Comparison of ENCODE assay signal across 2 cellular contexts in the genomic region with DNA sequence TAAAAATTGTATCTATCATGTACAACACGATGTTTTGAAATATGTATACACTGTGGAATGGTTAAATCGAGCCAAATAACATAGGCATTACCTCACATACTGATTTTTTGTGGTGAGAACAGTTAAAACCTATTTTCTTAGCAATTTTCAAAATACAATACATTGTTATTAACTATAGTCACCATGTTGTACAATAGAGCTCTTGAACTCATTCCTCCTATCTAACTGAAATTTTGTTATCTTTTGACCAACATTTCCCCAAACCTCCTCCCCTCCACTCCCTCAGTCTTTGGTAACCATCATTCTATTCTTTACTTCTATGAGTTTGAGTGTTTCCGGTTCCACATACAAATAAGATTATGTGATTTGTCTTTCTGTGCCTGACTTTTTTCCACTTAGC.
TF ChIP-seq lines count a peak whose summit lies in the region.

No MANE protein-coding gene starts in this region.

TF ChIP-seq in IMR-90, 13 proteins besides CTCF, POLR2A, EP300 and RAD21:
- TF ChIP-seq, protein P1, sequence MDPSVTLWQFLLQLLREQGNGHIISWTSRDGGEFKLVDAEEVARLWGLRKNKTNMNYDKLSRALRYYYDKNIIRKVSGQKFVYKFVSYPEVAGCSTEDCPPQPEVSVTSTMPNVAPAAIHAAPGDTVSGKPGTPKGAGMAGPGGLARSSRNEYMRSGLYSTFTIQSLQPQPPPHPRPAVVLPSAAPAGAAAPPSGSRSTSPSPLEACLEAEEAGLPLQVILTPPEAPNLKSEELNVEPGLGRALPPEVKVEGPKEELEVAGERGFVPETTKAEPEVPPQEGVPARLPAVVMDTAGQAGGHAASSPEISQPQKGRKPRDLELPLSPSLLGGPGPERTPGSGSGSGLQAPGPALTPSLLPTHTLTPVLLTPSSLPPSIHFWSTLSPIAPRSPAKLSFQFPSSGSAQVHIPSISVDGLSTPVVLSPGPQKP (IDR thresholded peaks at IDR 0.05; ENCODE audit: borderline replicate concordance, low read depth, low read length), result no peak
- TF ChIP-seq RFX5 (IDR thresholded peaks at IDR 0.05; ENCODE audit: low read depth, low read length) (no peak), RCOR1 (IDR thresholded peaks at IDR 0.05; ENCODE audit: insufficient replicate concordance, low read length) (no peak), CEBPB (IDR thresholded peaks at IDR 0.05; ENCODE audit: low read depth, low read length) (no peak), MAZ (IDR thresholded peaks at IDR 0.05; ENCODE audit: borderline replicate concordance, low read depth, low read length) (no peak), CHD1 (IDR thresholded peaks at IDR 0.05; ENCODE audit: low read depth, low read length) (no peak), BHLHE40 (IDR thresholded peaks at IDR 0.05; ENCODE audit: low read depth, low read length) (no peak), MXI1 (IDR thresholded peaks at IDR 0.05; ENCODE audit: borderline replicate concordance, low read depth, low read length) (no peak), SMC3 (IDR thresholded peaks at IDR 0.05; ENCODE audit: low read depth, low read length) (no peak), MAFK (IDR thresholded peaks at IDR 0.05; ENCODE audit: low read depth, low read length) (no peak), NFE2L2 (IDR thresholded peaks at IDR 0.05; ENCODE audit: low read depth, low read length) (no peak), USF2 (IDR thresholded peaks at IDR 0.05; ENCODE audit: low read depth, low read length) (no peak), FOS (IDR thresholded peaks at IDR 0.05; ENCODE audit: low read depth, low read length) (no peak)
TF ChIP-seq in IMR-90: peak in this region for 0.

TF ChIP-seq in WTC11, 78 proteins besides CTCF, POLR2A, EP300 and RAD21 (continued from another document):
- TF ChIP-seq SOX15 (CRISPR knock-in tag; IDR thresholded peaks at IDR 0.05) (no peak), TEAD1 (CRISPR knock-in tag; IDR thresholded peaks at IDR 0.05) (no peak), RORB (CRISPR knock-in tag; IDR thresholded peaks at IDR 0.05) (no peak), EMX1 (CRISPR knock-in tag; IDR thresholded peaks at IDR 0.05) (no peak), JUN (CRISPR knock-in tag; IDR thresholded peaks at IDR 0.05) (no peak), FOXJ3 (CRISPR knock-in tag; IDR thresholded peaks at IDR 0.05; ENCODE audit: borderline replicate concordance) (no peak), ZNF219 (CRISPR knock-in tag; IDR thresholded peaks at IDR 0.05; ENCODE audit: borderline replicate concordance) (no peak), MXD4 (CRISPR knock-in tag; IDR thresholded peaks at IDR 0.05; ENCODE audit: borderline replicate concordance) (no peak), ZNF232 (CRISPR knock-in tag; IDR thresholded peaks at IDR 0.05) (no peak), ZNF138 (CRISPR knock-in tag; conservative IDR thresholded peaks at IDR 0.05) (no peak), NFYB (CRISPR knock-in tag; conservative IDR thresholded peaks at IDR 0.05; ENCODE audit: low read depth) (no peak), MAX (CRISPR knock-in tag; IDR thresholded peaks at IDR 0.05) (no peak), KAT7 (CRISPR knock-in tag; IDR thresholded peaks at IDR 0.05; ENCODE audit: borderline replicate concordance) (no peak), STAT6 (CRISPR knock-in tag; conservative IDR thresholded peaks at IDR 0.05; ENCODE audit: low read depth) (no peak)
- TF ChIP-seq, protein P2, sequence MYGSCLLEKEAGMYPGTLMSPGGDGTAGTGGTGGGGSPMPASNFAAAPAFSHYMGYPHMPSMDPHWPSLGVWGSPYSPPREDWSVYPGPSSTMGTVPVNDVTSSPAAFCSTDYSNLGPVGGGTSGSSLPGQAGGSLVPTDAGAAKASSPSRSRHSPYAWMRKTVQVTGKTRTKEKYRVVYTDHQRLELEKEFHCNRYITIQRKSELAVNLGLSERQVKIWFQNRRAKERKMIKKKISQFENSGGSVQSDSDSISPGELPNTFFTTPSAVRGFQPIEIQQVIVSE (CRISPR knock-in tag; IDR thresholded peaks at IDR 0.05; ENCODE audit: borderline replicate concordance), result no peak
- TF ChIP-seq, protein P3, sequence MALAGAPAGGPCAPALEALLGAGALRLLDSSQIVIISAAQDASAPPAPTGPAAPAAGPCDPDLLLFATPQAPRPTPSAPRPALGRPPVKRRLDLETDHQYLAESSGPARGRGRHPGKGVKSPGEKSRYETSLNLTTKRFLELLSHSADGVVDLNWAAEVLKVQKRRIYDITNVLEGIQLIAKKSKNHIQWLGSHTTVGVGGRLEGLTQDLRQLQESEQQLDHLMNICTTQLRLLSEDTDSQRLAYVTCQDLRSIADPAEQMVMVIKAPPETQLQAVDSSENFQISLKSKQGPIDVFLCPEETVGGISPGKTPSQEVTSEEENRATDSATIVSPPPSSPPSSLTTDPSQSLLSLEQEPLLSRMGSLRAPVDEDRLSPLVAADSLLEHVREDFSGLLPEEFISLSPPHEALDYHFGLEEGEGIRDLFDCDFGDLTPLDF (CRISPR knock-in tag; IDR thresholded peaks at IDR 0.05), result no peak
- TF ChIP-seq, protein P4, sequence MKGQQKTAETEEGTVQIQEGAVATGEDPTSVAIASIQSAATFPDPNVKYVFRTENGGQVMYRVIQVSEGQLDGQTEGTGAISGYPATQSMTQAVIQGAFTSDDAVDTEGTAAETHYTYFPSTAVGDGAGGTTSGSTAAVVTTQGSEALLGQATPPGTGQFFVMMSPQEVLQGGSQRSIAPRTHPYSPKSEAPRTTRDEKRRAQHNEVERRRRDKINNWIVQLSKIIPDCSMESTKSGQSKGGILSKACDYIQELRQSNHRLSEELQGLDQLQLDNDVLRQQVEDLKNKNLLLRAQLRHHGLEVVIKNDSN (CRISPR knock-in tag; IDR thresholded peaks at IDR 0.05), result no peak
